In the genomic region with DNA sequence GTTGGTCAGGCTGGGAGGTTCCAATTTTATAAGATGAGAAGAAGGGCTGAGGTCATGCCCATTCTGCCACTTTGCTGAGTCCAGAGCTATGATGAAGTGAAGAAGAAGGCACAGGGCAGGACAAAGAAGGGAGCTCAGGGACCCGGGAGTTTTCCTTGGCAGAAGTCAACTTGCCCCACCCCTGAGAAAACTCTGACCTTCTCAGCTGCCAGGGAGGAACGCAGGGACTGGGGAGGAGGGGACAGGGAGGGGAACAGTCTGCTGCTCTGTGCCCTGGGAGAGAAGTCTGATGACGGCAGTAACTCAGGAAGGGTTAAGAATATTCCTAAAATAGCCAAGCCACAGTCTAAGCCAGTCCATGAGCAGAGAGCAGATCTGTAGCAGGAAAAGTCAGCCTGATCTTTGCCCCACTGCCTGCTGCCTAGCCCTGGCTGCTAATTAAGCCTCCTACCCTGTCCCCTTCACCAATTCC, we compare ENCODE assay signal across 1 cellular context.
TF ChIP-seq lines count a peak whose summit lies in the region.

No MANE protein-coding gene starts in this region.

TF ChIP-seq in H1, 55 proteins besides CTCF, POLR2A, EP300 and RAD21:
- TF ChIP-seq SUZ12 (IDR thresholded peaks at IDR 0.05; ENCODE audit: low read length): no peak
- no peak for TF ChIP-seq JUND (IDR thresholded peaks at IDR 0.05; ENCODE audit: low read length)
TF ChIP-seq in H1: peak in this region for 0.
